ENCODE assay signal across 8 cellular contexts in genomic region chr19:35090160-35090794, GRCh38. TPM values are rescaled to one million over a fixed set of nuclear protein-coding genes. Genes with fewer than 3 reads are reported as not detected.
DNase-seq lines count a peak whose midpoint lies in the region; ATAC-seq lines count a peak whose summit lies in the region.

No MANE protein-coding gene starts in this region.

- intact Hi-C loops in left ventricle myocardium superior (cut with micrococcal nuclease), result no loop called here

- peak overlapping the region in 3 of 4 donors; percentile 30 to 81 (median 53) for H3K4me3 Mint-ChIP-seq in IgD-negative memory B cell

- H3K27me3 Mint-ChIP-seq in IgD-negative memory B cell, result peaks cover 3% of the 10 kb centered on the region

- H3K4me1 Mint-ChIP-seq in IgD-negative memory B cell, result peaks cover 22 to 29% (median 22%) of the 10 kb centered on the region in 3 donors

- DNase-seq in DMS 273 treated with DMSO at 0.1 percent for 48 hours (lab: John Stamatoyannopoulos, UW) (peak; percentile 66), RKO (ENCODE audit: low spot score) (peak; percentile 66), amygdala (lab: John Stamatoyannopoulos, UW) (peak in 34 of 56 donors; percentile 4 to 75 (median 39)), left ventricle myocardium superior (no peak), pulmonary artery endothelial cell (ENCODE audit: low read depth, low spot score) (peak; percentile 5)

- H3K27ac Mint-ChIP-seq in IgD-negative memory B cell, result peak overlapping the region; percentile 23 to 80 (median 39)

- H3K36me3 Mint-ChIP-seq in IgD-negative memory B cell, result peaks cover 1% of the 10 kb centered on the region

- H3K9me3 Mint-ChIP-seq in IgD-negative memory B cell, result no peaks in the 10 kb centered on the region

- ATAC-seq in left ventricle myocardium superior (peak; percentile 94), HG02571 (IDR thresholded peaks at IDR 0.05; ENCODE audit: unreplicated experiment) (no peak), GM18868 (IDR thresholded peaks at IDR 0.05; ENCODE audit: unreplicated experiment) (no peak)

RNA-seq across cellular contexts. Expression of gene FXYD3, which starts 25.3 kb away (rescaled TPM):
- polyA plus RNA-seq in IgD-negative memory B cell, result not detected
- total RNA-seq in left ventricle myocardium superior (3.1 TPM), pulmonary artery endothelial cell (not detected in 2 replicates)

RNA-seq across cellular contexts. Expression of gene LGI4, which starts 44.6 kb away (rescaled TPM):
- not detected for polyA plus RNA-seq in IgD-negative memory B cell
- 9.0 TPM for total RNA-seq in left ventricle myocardium superior
- not detected in 2 replicates for total RNA-seq in pulmonary artery endothelial cell

RNA-seq across cellular contexts. Expression of gene FXYD1, which starts 48.3 kb away (rescaled TPM):
- 7.1 TPM for polyA plus RNA-seq in IgD-negative memory B cell
- total RNA-seq in left ventricle myocardium superior (489 TPM), pulmonary artery endothelial cell (0.26 TPM in 1 of 2 replicates, not detected in the other)

RNA-seq across cellular contexts. Expression of gene HPN, which starts 48.8 kb away (rescaled TPM):
- not detected for polyA plus RNA-seq in IgD-negative memory B cell
- total RNA-seq in left ventricle myocardium superior (9.8 TPM), pulmonary artery endothelial cell (0.04 TPM in 1 of 2 replicates, not detected in the other)

RNA-seq across cellular contexts. Expression of gene FXYD7, which starts 52.8 kb away (rescaled TPM):
- polyA plus RNA-seq in IgD-negative memory B cell, result 4.2 TPM
- not detected for total RNA-seq in left ventricle myocardium superior
- not detected in 2 replicates for total RNA-seq in pulmonary artery endothelial cell

Comparison
In these comparisons a context has a peak if more than half of its experiments do, and no peak if none do; other contexts are left out.
1. RNA of gene FXYD1, which starts 48.3 kb away (total RNA-seq): 489 TPM in left ventricle myocardium superior (single experiment); 0.26 TPM in pulmonary artery endothelial cell; every median in the first group is over 100 times any median in the second.